Comparison of ENCODE assay signal across 23 cellular contexts in the genomic region with DNA sequence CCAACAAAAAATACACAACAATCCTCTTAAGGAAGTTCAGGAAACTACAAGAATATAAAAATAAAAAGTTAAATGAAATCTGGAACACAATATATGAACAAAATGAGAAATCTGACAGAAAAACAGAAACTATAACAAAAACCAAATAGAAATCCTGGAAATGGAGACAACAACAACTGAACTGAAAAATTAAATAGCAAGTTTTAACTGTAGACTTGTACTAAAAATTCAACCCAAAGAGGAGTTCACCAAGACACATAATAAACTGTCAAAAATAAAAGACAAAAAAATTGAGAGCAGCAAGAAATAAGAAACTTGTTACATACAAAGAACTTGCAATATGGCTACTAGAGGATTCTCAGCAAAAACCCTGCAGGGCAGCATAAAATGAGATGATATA.
"Had no signal": no experiment of that assay in that cellular context is flagged by ENCODE, and none has a peak within 500 bp of the region (broad histone marks: within the 10 kb centered on the region; RNA-seq: fewer than 3 reads in every experiment).

No MANE protein-coding gene starts in this region.

- H3K9me3 Mint-ChIP-seq: endodermal cell had no signal

- ATAC-seq: effector memory CD8-positive, alpha-beta T cell; esophagus mucosa; left colon; lower lobe of right lung had no signal

- FAIRE-seq: endometrium, kidney had no signal

- H3K27ac Mint-ChIP-seq: effector memory CD8-positive, alpha-beta T cell; endodermal cell; immature natural killer cell; mesothelial cell of epicardium had no signal

- H3K27me3 Mint-ChIP-seq: dendritic cell treated with granulocyte-macrophage colony-stimulating factor and Interleukin-4, amounts not matched to agents 40 ng/mL and 50 ng/mL, for 4 days; effector memory CD8-positive, alpha-beta T cell; naive B cell had no signal

- H3K4me3 Mint-ChIP-seq: dendritic cell treated with granulocyte-macrophage colony-stimulating factor and Interleukin-4, amounts not matched to agents 40 ng/mL and 50 ng/mL, for 4 days; effector memory CD8-positive, alpha-beta T cell; endodermal cell; immature natural killer cell; mesothelial cell of epicardium had no signal

- H3K4me1 Mint-ChIP-seq: immature natural killer cell had no signal

- DNase-seq: colonic mucosa; cortex of kidney; effector CD8-positive, alpha-beta T cell; effector memory CD8-positive, alpha-beta T cell; erythroblast; esophagus squamous epithelium; foreskin fibroblast; foreskin melanocyte; hypothalamus; immature natural killer cell; islet precursor cell; kidney; kidney glomerular epithelial cell; left colon; lower lobe of right lung; mesenchymal stem cell; mucosa of descending colon; naive B cell had no signal
